In the genomic region with DNA sequence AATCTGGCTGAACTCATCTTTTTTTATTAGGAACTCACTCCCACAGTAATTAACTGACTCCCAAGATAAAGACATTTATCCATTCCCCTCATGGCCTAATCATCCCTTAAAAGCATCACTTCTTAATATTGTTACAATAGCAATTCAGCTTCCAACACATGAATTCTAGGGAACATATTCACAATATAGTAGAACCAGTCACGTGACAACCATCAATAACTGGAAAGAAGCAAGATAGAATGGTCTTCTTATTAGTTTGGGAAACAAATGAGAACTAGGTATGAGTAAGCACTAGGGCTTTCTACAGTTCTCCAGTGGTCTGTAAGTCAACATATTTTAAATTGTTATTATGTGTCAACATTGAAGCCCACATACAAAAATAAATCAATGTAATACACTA, we compare ENCODE assay signal across 1 cellular context.
TF ChIP-seq lines count a peak whose summit lies in the region.

No MANE protein-coding gene starts in this region.

TF ChIP-seq in GM23338, 12 proteins besides CTCF, POLR2A, EP300 and RAD21 (continued from another document):
- TF ChIP-seq, protein P1, sequence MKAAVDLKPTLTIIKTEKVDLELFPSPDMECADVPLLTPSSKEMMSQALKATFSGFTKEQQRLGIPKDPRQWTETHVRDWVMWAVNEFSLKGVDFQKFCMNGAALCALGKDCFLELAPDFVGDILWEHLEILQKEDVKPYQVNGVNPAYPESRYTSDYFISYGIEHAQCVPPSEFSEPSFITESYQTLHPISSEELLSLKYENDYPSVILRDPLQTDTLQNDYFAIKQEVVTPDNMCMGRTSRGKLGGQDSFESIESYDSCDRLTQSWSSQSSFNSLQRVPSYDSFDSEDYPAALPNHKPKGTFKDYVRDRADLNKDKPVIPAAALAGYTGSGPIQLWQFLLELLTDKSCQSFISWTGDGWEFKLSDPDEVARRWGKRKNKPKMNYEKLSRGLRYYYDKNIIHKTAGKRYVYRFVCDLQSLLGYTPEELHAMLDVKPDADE (IDR thresholded peaks at IDR 0.05), result no peak
- no peak for TF ChIP-seq EZH2phosphoT487 (IDR thresholded peaks at IDR 0.05; ENCODE audit: unreplicated experiment)
- TF ChIP-seq EZH2 (IDR thresholded peaks at IDR 0.05; ENCODE audit: low read depth, unreplicated experiment), result no peak
- TF ChIP-seq CREB1 (CRISPR knock-in tag; IDR thresholded peaks at IDR 0.05; ENCODE audit: low read depth), result no peak
- no peak for TF ChIP-seq STAT1 (IDR thresholded peaks at IDR 0.05; ENCODE audit: unreplicated experiment)
- TF ChIP-seq, protein P2, sequence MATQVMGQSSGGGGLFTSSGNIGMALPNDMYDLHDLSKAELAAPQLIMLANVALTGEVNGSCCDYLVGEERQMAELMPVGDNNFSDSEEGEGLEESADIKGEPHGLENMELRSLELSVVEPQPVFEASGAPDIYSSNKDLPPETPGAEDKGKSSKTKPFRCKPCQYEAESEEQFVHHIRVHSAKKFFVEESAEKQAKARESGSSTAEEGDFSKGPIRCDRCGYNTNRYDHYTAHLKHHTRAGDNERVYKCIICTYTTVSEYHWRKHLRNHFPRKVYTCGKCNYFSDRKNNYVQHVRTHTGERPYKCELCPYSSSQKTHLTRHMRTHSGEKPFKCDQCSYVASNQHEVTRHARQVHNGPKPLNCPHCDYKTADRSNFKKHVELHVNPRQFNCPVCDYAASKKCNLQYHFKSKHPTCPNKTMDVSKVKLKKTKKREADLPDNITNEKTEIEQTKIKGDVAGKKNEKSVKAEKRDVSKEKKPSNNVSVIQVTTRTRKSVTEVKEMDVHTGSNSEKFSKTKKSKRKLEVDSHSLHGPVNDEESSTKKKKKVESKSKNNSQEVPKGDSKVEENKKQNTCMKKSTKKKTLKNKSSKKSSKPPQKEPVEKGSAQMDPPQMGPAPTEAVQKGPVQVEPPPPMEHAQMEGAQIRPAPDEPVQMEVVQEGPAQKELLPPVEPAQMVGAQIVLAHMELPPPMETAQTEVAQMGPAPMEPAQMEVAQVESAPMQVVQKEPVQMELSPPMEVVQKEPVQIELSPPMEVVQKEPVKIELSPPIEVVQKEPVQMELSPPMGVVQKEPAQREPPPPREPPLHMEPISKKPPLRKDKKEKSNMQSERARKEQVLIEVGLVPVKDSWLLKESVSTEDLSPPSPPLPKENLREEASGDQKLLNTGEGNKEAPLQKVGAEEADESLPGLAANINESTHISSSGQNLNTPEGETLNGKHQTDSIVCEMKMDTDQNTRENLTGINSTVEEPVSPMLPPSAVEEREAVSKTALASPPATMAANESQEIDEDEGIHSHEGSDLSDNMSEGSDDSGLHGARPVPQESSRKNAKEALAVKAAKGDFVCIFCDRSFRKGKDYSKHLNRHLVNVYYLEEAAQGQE (IDR thresholded peaks at IDR 0.05; ENCODE audit: unreplicated experiment), result no peak
- TF ChIP-seq ZNF462 (CRISPR knock-in tag; IDR thresholded peaks at IDR 0.05), result no peak
